Comparison of ENCODE assay signal across 20 cellular contexts in the genomic region with DNA sequence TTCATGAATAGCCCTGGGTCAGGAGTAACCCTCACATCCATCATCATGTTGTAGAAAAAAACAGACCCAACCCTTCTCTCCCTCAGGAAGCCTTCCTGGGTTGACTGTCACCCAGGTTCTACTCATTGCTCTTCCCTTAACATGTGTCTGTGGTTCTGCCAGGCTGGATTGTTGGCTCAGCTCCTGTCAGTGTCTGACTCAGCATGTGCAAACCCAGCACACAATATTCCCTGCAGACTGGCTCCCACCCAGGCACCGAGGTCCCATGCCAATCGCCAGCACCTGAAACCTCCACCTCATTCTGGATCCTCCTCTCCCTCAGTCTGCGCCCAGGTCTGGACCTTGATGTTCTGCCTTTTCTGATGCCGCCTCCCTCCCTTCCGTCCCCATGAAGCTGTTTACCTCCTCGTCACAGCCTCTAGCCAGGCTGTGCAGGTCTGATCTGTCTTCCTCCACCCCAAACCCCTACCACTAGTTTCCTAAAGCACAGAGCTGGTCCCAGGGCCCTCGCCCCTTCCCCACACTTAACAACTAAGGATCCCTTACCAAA. TPM values are rescaled to one million over a fixed set of nuclear protein-coding genes. Genes with fewer than 3 reads are reported as not detected.
DNase-seq lines count a peak whose midpoint lies in the region; ATAC-seq and TF ChIP-seq lines count a peak whose summit lies in the region.
"Had no signal": no experiment of that assay in that cellular context is flagged by ENCODE, and none has a peak within 500 bp of the region (broad histone marks: within the 10 kb centered on the region; RNA-seq: fewer than 3 reads in every experiment).

No MANE protein-coding gene starts in this region.

- DNase-seq in ELR (ENCODE audit: low read depth), result peak; percentile 22
- peak; percentile 37 for DNase-seq in NCI-H1694 (lab: John Stamatoyannopoulos, UW)
- peak; percentile 23 for DNase-seq in ecto neural progenitor cell (ENCODE audit: low spot score)
- peak; percentile 40 for DNase-seq in left lobe of liver (ENCODE audit: low spot score)
- DNase-seq in stimulated activated CD4-positive, alpha-beta T cell treated with anti-CD3 and anti-CD28 coated beads, Interleukin-2, amount 100 ng/mL, for 48 hours, result no peak
- no peak for DNase-seq in activated CD4-positive, alpha-beta T cell treated with anti-CD3 and anti-CD28 coated beads for 4 hours
- no peak for DNase-seq in GM20000 (ENCODE audit: low spot score)
- DNase-seq: activated CD4-positive, alpha-beta T cell treated with anti-CD3 and anti-CD28 coated beads for 48 hours; activated naive CD4-positive, alpha-beta T cell treated with Interleukin-2 at 50 U/mL for 16 hours; erythroblast; KBM-7; kidney; midbrain; NCI-H1105; NCI-H2227 treated with DMSO at 0.1 percent for 48 hours; right lobe of liver; stimulated activated CD4-positive, alpha-beta T cell treated with anti-CD3 and anti-CD28 coated beads, Interleukin-2, amount 100 ng/mL, for 24 hours had no signal

- no peak for TF ChIP-seq CTCF in GM20000 (IDR thresholded peaks at IDR 0.05; ENCODE audit: extremely low read depth, missing control alignments)

- ATAC-seq in left lobe of liver, result no peak

RNA-seq across cellular contexts. Expression of gene S100A8, which starts 4.3 kb away (rescaled TPM):
- 23.7 TPM for total RNA-seq in left lobe of liver
- total RNA-seq: SK-MEL-5 had no signal

RNA-seq across cellular contexts. Expression of gene S100A12, which starts 19.8 kb away (rescaled TPM):
- total RNA-seq in left lobe of liver, result 1.2 TPM
- total RNA-seq: SK-MEL-5 had no signal

RNA-seq across cellular contexts. Expression of gene S100A7A, which starts 21.1 kb away (rescaled TPM):
- not detected for total RNA-seq in left lobe of liver
- total RNA-seq: heart right ventricle, kidney, right lobe of liver, SK-MEL-5, subcutaneous adipose tissue had no signal

RNA-seq across cellular contexts. Expression of gene S100A9, which starts 37.6 kb away (rescaled TPM):
- total RNA-seq in left lobe of liver, result 36.3 TPM
- total RNA-seq: SK-MEL-5 had no signal

RNA-seq across cellular contexts. Expression of gene PGLYRP4, which starts 46.6 kb away (rescaled TPM):
- total RNA-seq in left lobe of liver, result not detected
- total RNA-seq: heart right ventricle, kidney, right lobe of liver, SK-MEL-5, subcutaneous adipose tissue had no signal

Comparison
In these comparisons a context has a peak if more than half of its experiments do, and no peak if none do; other contexts are left out.
1. DNase-seq: peak in ELR (single experiment), NCI-H1694 (single experiment), ecto neural progenitor cell (single experiment) and left lobe of liver (single experiment); none in stimulated activated CD4-positive, alpha-beta T cell treated with anti-CD3 and anti-CD28 coated beads, Interleukin-2, amount 100 ng/mL, for 48 hours (0 of 2), activated CD4-positive, alpha-beta T cell treated with anti-CD3 and anti-CD28 coated beads for 4 hours (0 of 2) and GM20000 (single experiment).